9 cellular contexts compared by ENCODE assay signal in genomic region chr19:5048091-5048726, GRCh38.
DNase-seq lines count a peak whose midpoint lies in the region; ATAC-seq, FAIRE-seq and TF ChIP-seq lines count a peak whose summit lies in the region.
"Had no signal": no experiment of that assay in that cellular context is flagged by ENCODE, and none has a peak within 500 bp of the region (broad histone marks: within the 10 kb centered on the region; RNA-seq: fewer than 3 reads in every experiment).

No MANE protein-coding gene starts in this region.

- intact Hi-C loops in tibial artery (cut with DNase I; ENCODE audit: low total_unique reads): loop anchor here (5.0 kb wide), 2 partner anchors 79 to 529 kb away; no protein-coding TSS in a partner anchor

- peak overlapping the region; percentile 73 for H3K27ac Mint-ChIP-seq in osteocyte (ENCODE audit: unreplicated experiment)
- H3K27ac Mint-ChIP-seq: activated naive CD4-positive, alpha-beta T cell treated with anti-CD3 and anti-CD28 coated beads, Interleukin-2, amount 50 U/mL, for 24 hours had no signal

- H3K27ac ChIP-seq in HUES64 (ENCODE audit: low read depth, low read length) (no peak overlapping the region), tibial artery (peak overlapping the region; percentile 60 to 64)

- 30% methylated on average over 43 of the region's 44 CpGs for WGBS in HUES64

- H3K36me3 ChIP-seq in HUES64 (ENCODE audit: insufficient read depth, low read length): peaks cover 14% of the 10 kb centered on the region; the same call in 1 of the 2 replicates
- peaks cover 0 to 55% (median 35%) of the 10 kb centered on the region in 3 donors for H3K36me3 ChIP-seq in tibial artery

- FAIRE-seq in frontal cortex (lab: Jason Lieb, UNC): no peak

- no peaks in the 10 kb centered on the region for H3K27me3 ChIP-seq in HUES64 (ENCODE audit: insufficient read depth, low read length)
- H3K27me3 ChIP-seq in tibial artery: no peaks in the 10 kb centered on the region

- peaks cover 4% of the 10 kb centered on the region for H3K36me3 Mint-ChIP-seq in osteocyte (ENCODE audit: unreplicated experiment)

- no peaks in the 10 kb centered on the region for H3K27me3 Mint-ChIP-seq in osteocyte (ENCODE audit: unreplicated experiment)
- H3K27me3 Mint-ChIP-seq: activated naive CD4-positive, alpha-beta T cell treated with anti-CD3 and anti-CD28 coated beads, Interleukin-2, amount 50 U/mL, for 24 hours had no signal

- peak overlapping the region; percentile 18; the same call in 1 of the 2 replicates for H3K9ac ChIP-seq in HUES64 (ENCODE audit: low read depth, low read length)

- H3K4me1 ChIP-seq in HUES64 (ENCODE audit: insufficient read depth, low read length) (peaks cover 3% of the 10 kb centered on the region; the same call in 1 of the 2 replicates), tibial artery (peaks cover 8 to 44% (median 39%) of the 10 kb centered on the region in 4 donors)

- H3K4me1 Mint-ChIP-seq in osteocyte (ENCODE audit: unreplicated experiment): peaks cover 44% of the 10 kb centered on the region
- H3K4me1 Mint-ChIP-seq: activated naive CD4-positive, alpha-beta T cell treated with anti-CD3 and anti-CD28 coated beads, Interleukin-2, amount 50 U/mL, for 24 hours had no signal

- DNase-seq in D341Med (ENCODE audit: low spot score) (peak; percentile 94), SHP77 treated with DMSO at 0.1 percent for 48 hours (lab: John Stamatoyannopoulos, UW) (peak; percentile 14), activated gamma-delta T cell treated with Interleukin-2 at 50 U/mL for 16 hours (peak; percentile 45), frontal cortex (ENCODE audit: low spot score in 2 of 2) (peak; percentile 87 to 90), osteocyte (ENCODE audit: extremely low spot score, unreplicated experiment) (peak; percentile 96), tibial artery (peak; percentile 69 to 90)

- H3K4me3 Mint-ChIP-seq in osteocyte (ENCODE audit: unreplicated experiment): peak overlapping the region; percentile 40
- H3K4me3 Mint-ChIP-seq: activated naive CD4-positive, alpha-beta T cell treated with anti-CD3 and anti-CD28 coated beads, Interleukin-2, amount 50 U/mL, for 24 hours had no signal

- H3K4me3 ChIP-seq in HUES64 (ENCODE audit: low read length) (no peak overlapping the region), tibial artery (peak overlapping the region; percentile 15 to 36)

- ATAC-seq in HG03460 (IDR thresholded peaks at IDR 0.05; ENCODE audit: unreplicated experiment): no peak

- H3K9me3 Mint-ChIP-seq in osteocyte (ENCODE audit: unreplicated experiment): no peaks in the 10 kb centered on the region
- H3K9me3 Mint-ChIP-seq: activated naive CD4-positive, alpha-beta T cell treated with anti-CD3 and anti-CD28 coated beads, Interleukin-2, amount 50 U/mL, for 24 hours had no signal

- H3K9me3 ChIP-seq in HUES64 (ENCODE audit: insufficient read depth, low read depth, low read length): no peaks in the 10 kb centered on the region
- no peaks in the 10 kb centered on the region for H3K9me3 ChIP-seq in tibial artery

- TF ChIP-seq CTCF in osteocyte (IDR thresholded peaks at IDR 0.05) (peak; percentile 98), tibial artery (IDR thresholded peaks at IDR 0.05) (peak; percentile 99 to 100)

Comparison
In these comparisons a context has a peak if more than half of its experiments do, and no peak if none do; other contexts are left out.
1. DNase-seq: peak in every context shown above with its lines; median percentile 96 in osteocyte; 94 in D341Med; 88 in frontal cortex; 80 in tibial artery; 45 in activated gamma-delta T cell treated with Interleukin-2 at 50 U/mL for 16 hours; 14 in SHP77 treated with DMSO at 0.1 percent for 48 hours.